ENCODE assay signal across 10 cellular contexts in genomic region chr7:75717746-75718145, GRCh38. TPM values are rescaled to one million over a fixed set of nuclear protein-coding genes. Genes with fewer than 3 reads are reported as not detected.
A peak's percentile ranks its signal among the peaks of the same experiment; 100 is the strongest.
DNase-seq lines count a peak whose midpoint lies in the region; TF ChIP-seq lines count a peak whose summit lies in the region.
"Not testable (repeated sequence)": the region's sequence is repeated elsewhere in the genome, so short reads cannot be mapped to it uniquely, and the experiment has no call there.
"Had no signal": no experiment of that assay in that cellular context is flagged by ENCODE, and none has a peak within 500 bp of the region (broad histone marks: within the 10 kb centered on the region; RNA-seq: fewer than 3 reads in every experiment).

No MANE protein-coding gene starts in this region.

- H3K23ac ChIP-seq in trophoblast cell (ENCODE audit: low read length): not testable (repeated sequence)

- not testable (repeated sequence) for H3K4me3 Mint-ChIP-seq in HFFc6; chondrocyte (ENCODE audit: unreplicated experiment)

- H3K9me3 ChIP-seq in trophoblast cell (ENCODE audit: insufficient read depth, low read depth, low read length): not testable (repeated sequence)

- not testable (repeated sequence) for H2BK5ac ChIP-seq in trophoblast cell (ENCODE audit: low read depth, low read length, poor library complexity)

- peaks cover 11% of the 10 kb centered on the region for H3K36me3 Mint-ChIP-seq in HFFc6 (ENCODE audit: low read depth)
- H3K36me3 Mint-ChIP-seq in chondrocyte (ENCODE audit: low read depth): not testable (repeated sequence)

- H2BK120ac ChIP-seq in trophoblast cell (ENCODE audit: insufficient read depth, low read length, poor library complexity): not testable (repeated sequence)

- H3K4me1 Mint-ChIP-seq in HFFc6 (ENCODE audit: low read depth) (peaks cover 40% of the 10 kb centered on the region), chondrocyte (ENCODE audit: low read depth) (peaks cover 34% of the 10 kb centered on the region)

- H2AFZ ChIP-seq in trophoblast cell (ENCODE audit: insufficient read depth, low read length, poor library complexity): not testable (repeated sequence)

- not testable (repeated sequence) for H3K9me3 Mint-ChIP-seq in HFFc6; chondrocyte (ENCODE audit: low read depth)

- not testable (repeated sequence) for H3K4ac ChIP-seq in trophoblast cell (ENCODE audit: low read depth, low read length)

- peak overlapping the region; percentile 70 for H3K27ac Mint-ChIP-seq in HFFc6
- peak overlapping the region; percentile 77 for H3K27ac Mint-ChIP-seq in chondrocyte (ENCODE audit: unreplicated experiment)

- H2AK5ac ChIP-seq in trophoblast cell (ENCODE audit: low read length): not testable (repeated sequence)

- H3K18ac ChIP-seq in trophoblast cell (ENCODE audit: low read length): not testable (repeated sequence)

- not testable (repeated sequence) for H3K79me1 ChIP-seq in trophoblast cell (ENCODE audit: low read length)

- H3K4me3 ChIP-seq in trophoblast cell (ENCODE audit: low read depth, low read length): not testable (repeated sequence)

- not testable (repeated sequence) for H3K14ac ChIP-seq in trophoblast cell (ENCODE audit: low read length)

- H4K8ac ChIP-seq in trophoblast cell (ENCODE audit: low read depth, low read length): not testable (repeated sequence)

- DNase-seq in EL (peak; percentile 25), HFFc6 (peak; percentile 26), M059J (ENCODE audit: low read depth) (peak; percentile 63), kidney tubule cell (ENCODE audit: low spot score) (peak; percentile 61), trophoblast cell (peak; percentile 60 to 77)
- not testable (repeated sequence) for DNase-seq in chondrocyte (ENCODE audit: low spot score)

- H3K4me1 ChIP-seq in trophoblast cell (ENCODE audit: control insufficient read depth in 1 of 2, insufficient read depth in 2 of 2, low read length in 2 of 2): peaks cover 7 to 10% of the 10 kb centered on the region in 2 experiments

- H3K27me3 Mint-ChIP-seq in HFFc6 (ENCODE audit: insufficient read depth); chondrocyte (ENCODE audit: low read depth): not testable (repeated sequence)

- H3K27ac ChIP-seq in VCaP: peak overlapping the region; percentile 70
- not testable (repeated sequence) for H3K27ac ChIP-seq in trophoblast cell (ENCODE audit: low read depth, low read length)

- no CpG with 5 or more reads among the region's 3 CpGs for WGBS in trophoblast cell (ENCODE audit: extremely low coverage, insufficient coverage, insufficient read length)

- H4K91ac ChIP-seq in trophoblast cell (ENCODE audit: low read depth, low read length): not testable (repeated sequence)

- not testable (repeated sequence) for TF ChIP-seq CTCF in HFFc6 (IDR thresholded peaks at IDR 0.05); VCaP (conservative IDR thresholded peaks at IDR 0.05); chondrocyte (IDR thresholded peaks at IDR 0.05)

- not testable (repeated sequence) for H3K27me3 ChIP-seq in trophoblast cell (ENCODE audit: insufficient read depth, low read length)

- H3K9ac ChIP-seq in trophoblast cell (ENCODE audit: low read length): not testable (repeated sequence)

- not testable (repeated sequence) for H2BK12ac ChIP-seq in trophoblast cell (ENCODE audit: low read length)

- H3K36me3 ChIP-seq in trophoblast cell (ENCODE audit: control insufficient read depth in 1 of 2, insufficient read depth in 2 of 2, low read length in 2 of 2): not testable (repeated sequence)

- H3K4me2 ChIP-seq in trophoblast cell (ENCODE audit: low read length): not testable (repeated sequence)

- not testable (repeated sequence) for H4K12ac ChIP-seq in trophoblast cell (ENCODE audit: low read depth, low read length)

- not testable (repeated sequence) for H3K79me2 ChIP-seq in trophoblast cell (ENCODE audit: control insufficient read depth, insufficient read depth, low read length, poor library complexity)

RNA-seq across cellular contexts. Expression of gene HIP1, which starts 21.0 kb away (rescaled TPM):
- 10 to 100 TPM; 15.1 to 32.2 (median 28.7) TPM for total RNA-seq in HFFc6 (2021; fragmentation: NEBNext Ultra II Directional; extraction: Animal tissue kit (Norgen Biotek cat#: 25700))
- 20.5 and 43.3 TPM in 2 replicates for total RNA-seq in M059J (2014; rRNA removed; shearing (Covaris generic))
- total RNA-seq in chondrocyte: 45.0 to 87.6 TPM (median 46.6 TPM) in 3 replicates
- polyA plus RNA-seq in trophoblast cell (2013): 9.0 and 9.8 TPM in 2 replicates

RNA-seq across cellular contexts. Expression of gene CCL26, which starts 54.3 kb away (rescaled TPM):
- total RNA-seq in HFFc6 (2021; fragmentation: NEBNext Ultra II Directional; extraction: Animal tissue kit (Norgen Biotek cat#: 25700)): 1 to 10 TPM; 2.9 to 6.3 (median 4.4) TPM
- 28.4 and 33.9 TPM in 2 replicates for total RNA-seq in M059J (2014; rRNA removed; shearing (Covaris generic))
- not detected in 3 replicates for total RNA-seq in chondrocyte
- polyA plus RNA-seq in trophoblast cell (2013): 0.31 TPM in 1 of 2 replicates, not detected in the other
- total RNA-seq: Caco-2; CD4-positive, alpha-beta T cell; HT-29 had no signal
